9 cellular contexts compared by ENCODE assay signal in genomic region chr15:44739222-44739847, GRCh38. TPM values are rescaled to one million over a fixed set of nuclear protein-coding genes. Genes with fewer than 3 reads are reported as not detected.
A peak's percentile ranks its signal among the peaks of the same experiment; 100 is the strongest.
DNase-seq lines count a peak whose midpoint lies in the region; ATAC-seq lines count a peak whose summit lies in the region.
"Not testable (repeated sequence)": the region's sequence is repeated elsewhere in the genome, so short reads cannot be mapped to it uniquely, and the experiment has no call there.
"Had no signal": no experiment of that assay in that cellular context is flagged by ENCODE, and none has a peak within 500 bp of the region (broad histone marks: within the 10 kb centered on the region; RNA-seq: fewer than 3 reads in every experiment).

No MANE protein-coding gene starts in this region.

- H3K9me3 ChIP-seq in CD4-positive, CD25-positive, alpha-beta regulatory T cell (ENCODE audit: control insufficient read depth in 2 of 2, low read length in 2 of 2); CD8-positive, alpha-beta memory T cell (ENCODE audit: low read length); naive thymus-derived CD4-positive, alpha-beta T cell (ENCODE audit: control insufficient read depth in 2 of 3, low read length in 3 of 3): not testable (repeated sequence)

- H3K4me3 Mint-ChIP-seq in CD4-positive, CD25-positive, alpha-beta regulatory T cell: peak overlapping the region; percentile 24 to 64 (median 58)
- peak overlapping the region; percentile 56 to 87 (median 66) for H3K4me3 Mint-ChIP-seq in CD8-positive, alpha-beta memory T cell
- not testable (repeated sequence) for H3K4me3 Mint-ChIP-seq in activated CD4-positive, alpha-beta T cell treated with anti-CD3 and anti-CD28 coated beads, Interleukin-2, amount 10 ng/mL, durations not matched to agents 24 days and 14 days; activated naive CD4-positive, alpha-beta T cell treated with anti-CD3 and anti-CD28 coated beads, Interleukin-2, amount 10 ng/mL, durations not matched to agents 7 days and 5 days
- peak overlapping the region in 1 of 2 donors; percentile 15 for H3K4me3 Mint-ChIP-seq in activated T-cell treated with anti-CD3 and anti-CD28 coated beads, Interleukin-2, amount 50 U/mL, for 72 hours
- peak overlapping the region; percentile 61 for H3K4me3 Mint-ChIP-seq in central memory CD8-positive, alpha-beta T cell
- peak overlapping the region in 8 of 10 donors; percentile 20 to 65 (median 56) for H3K4me3 Mint-ChIP-seq in naive thymus-derived CD4-positive, alpha-beta T cell
- H3K4me3 Mint-ChIP-seq in stimulated activated naive CD8-positive, alpha-beta T cell treated with anti-CD3 and anti-CD28 coated beads, Interleukin-15, amount 100 ng/mL, for 72 hours: peak overlapping the region; percentile 29 to 83

- H3K9me3 Mint-ChIP-seq in CD4-positive, CD25-positive, alpha-beta regulatory T cell; CD8-positive, alpha-beta memory T cell; activated CD4-positive, alpha-beta T cell treated with anti-CD3 and anti-CD28 coated beads, Interleukin-2, amount 10 ng/mL, durations not matched to agents 24 days and 14 days; activated T-cell treated with anti-CD3 and anti-CD28 coated beads, Interleukin-2, amount 50 U/mL, for 72 hours; activated naive CD4-positive, alpha-beta T cell treated with anti-CD3 and anti-CD28 coated beads, Interleukin-2, amount 10 ng/mL, durations not matched to agents 7 days and 5 days; central memory CD8-positive, alpha-beta T cell; naive thymus-derived CD4-positive, alpha-beta T cell; stimulated activated naive CD8-positive, alpha-beta T cell treated with anti-CD3 and anti-CD28 coated beads, Interleukin-15, amount 100 ng/mL, for 72 hours: not testable (repeated sequence)

- not testable (repeated sequence) for H3K36me3 ChIP-seq in CD4-positive, CD25-positive, alpha-beta regulatory T cell (ENCODE audit: control insufficient read depth, insufficient read depth, low read length); CD8-positive, alpha-beta memory T cell (ENCODE audit: insufficient read depth, low read length); naive thymus-derived CD4-positive, alpha-beta T cell (ENCODE audit: control insufficient read depth in 2 of 3, insufficient read depth in 3 of 3, low read length in 3 of 3)

- CTCF ChIA-PET in CD8-positive, alpha-beta memory T cell (lab: Charles Lee): interaction anchor here (0.8 to 16.5 kb wide), 15 partner anchors 9 to 161 kb away, joined by 3 to 271 read pairs (median 7); partner anchors contain the start of genes B2M, PATL2 and SPG11
- CTCF ChIA-PET in activated naive CD4-positive, alpha-beta T cell treated with anti-CD3 and anti-CD28 coated beads, Interleukin-2, amount 10 ng/mL, durations not matched to agents 7 days and 5 days (lab: Charles Lee): interaction anchor here (0.7 to 16.0 kb wide), 15 partner anchors 9 to 197 kb away, joined by 3 to 282 read pairs (median 7); partner anchors contain the start of genes B2M, PATL2 and SPG11
- CTCF ChIA-PET in naive thymus-derived CD4-positive, alpha-beta T cell (lab: Charles Lee): interaction anchor here (0.6 to 6.4 kb wide), 15 partner anchors 12 to 161 kb away, joined by 3 to 171 read pairs (median 6); partner anchors contain the start of genes B2M, PATL2 and SPG11

- peak overlapping the region; percentile 62 to 91 (median 89) for H3K27ac Mint-ChIP-seq in CD4-positive, CD25-positive, alpha-beta regulatory T cell
- H3K27ac Mint-ChIP-seq in CD8-positive, alpha-beta memory T cell: peak overlapping the region; percentile 47 to 92 (median 81)
- H3K27ac Mint-ChIP-seq in activated CD4-positive, alpha-beta T cell treated with anti-CD3 and anti-CD28 coated beads, Interleukin-2, amount 10 ng/mL, durations not matched to agents 24 days and 14 days; central memory CD8-positive, alpha-beta T cell (ENCODE audit: low read depth); stimulated activated naive CD8-positive, alpha-beta T cell treated with anti-CD3 and anti-CD28 coated beads, Interleukin-15, amount 100 ng/mL, for 72 hours: not testable (repeated sequence)
- peak overlapping the region; percentile 24 for H3K27ac Mint-ChIP-seq in activated T-cell treated with anti-CD3 and anti-CD28 coated beads, Interleukin-2, amount 50 U/mL, for 72 hours
- peak overlapping the region; percentile 81 for H3K27ac Mint-ChIP-seq in activated naive CD4-positive, alpha-beta T cell treated with anti-CD3 and anti-CD28 coated beads, Interleukin-2, amount 10 ng/mL, durations not matched to agents 7 days and 5 days
- peak overlapping the region in 7 of 9 donors; percentile 77 to 95 (median 88) for H3K27ac Mint-ChIP-seq in naive thymus-derived CD4-positive, alpha-beta T cell

- H3K27me3 Mint-ChIP-seq in CD4-positive, CD25-positive, alpha-beta regulatory T cell; CD8-positive, alpha-beta memory T cell; activated CD4-positive, alpha-beta T cell treated with anti-CD3 and anti-CD28 coated beads, Interleukin-2, amount 10 ng/mL, durations not matched to agents 24 days and 14 days; activated T-cell treated with anti-CD3 and anti-CD28 coated beads, Interleukin-2, amount 50 U/mL, for 72 hours (ENCODE audit: low read depth); activated naive CD4-positive, alpha-beta T cell treated with anti-CD3 and anti-CD28 coated beads, Interleukin-2, amount 10 ng/mL, durations not matched to agents 7 days and 5 days; central memory CD8-positive, alpha-beta T cell; naive thymus-derived CD4-positive, alpha-beta T cell; stimulated activated naive CD8-positive, alpha-beta T cell treated with anti-CD3 and anti-CD28 coated beads, Interleukin-15, amount 100 ng/mL, for 72 hours: not testable (repeated sequence)

- H3K4me3 ChIP-seq in CD4-positive, CD25-positive, alpha-beta regulatory T cell (ENCODE audit: low read depth, low read length); CD8-positive, alpha-beta memory T cell (ENCODE audit: low read length); naive thymus-derived CD4-positive, alpha-beta T cell (ENCODE audit: low read length): not testable (repeated sequence)

- not testable (repeated sequence) for H3K27me3 ChIP-seq in CD4-positive, CD25-positive, alpha-beta regulatory T cell (ENCODE audit: control insufficient read depth, insufficient read depth, low read length); CD8-positive, alpha-beta memory T cell (ENCODE audit: insufficient read depth, low read length, poor library complexity, severe bottlenecking); naive thymus-derived CD4-positive, alpha-beta T cell (ENCODE audit: control insufficient read depth in 2 of 2, insufficient read depth in 2 of 2, low read length in 2 of 2)

- intact Hi-C loops in activated CD4-positive, alpha-beta T cell treated with anti-CD3 and anti-CD28 coated beads, Interleukin-2, amount 10 ng/mL, durations not matched to agents 24 days and 14 days (cut with micrococcal nuclease): loop anchor here (2.0 kb wide), 1 partner anchor 161 kb away; no protein-coding TSS in a partner anchor
- intact Hi-C loops in naive thymus-derived CD4-positive, alpha-beta T cell (cut with micrococcal nuclease): loop anchor here in 1 of 2 donors (2.0 to 5.0 kb wide), 2 partner anchors 155 to 202 kb away; partner anchors contain the start of gene EIF3J

- peak in 1 of 3 donors; percentile 29 for DNase-seq in CD4-positive, CD25-positive, alpha-beta regulatory T cell
- DNase-seq in CD8-positive, alpha-beta memory T cell: peak in 1 of 5 donors; percentile 66
- peak; percentile 56 for DNase-seq in activated CD4-positive, alpha-beta T cell treated with anti-CD3 and anti-CD28 coated beads, Interleukin-2, amount 10 ng/mL, durations not matched to agents 24 days and 14 days
- not testable (repeated sequence) for DNase-seq in activated T-cell treated with anti-CD3 and anti-CD28 coated beads, Interleukin-2, amount 50 U/mL, for 72 hours; central memory CD8-positive, alpha-beta T cell (ENCODE audit: low spot score in 2 of 2); stimulated activated naive CD8-positive, alpha-beta T cell treated with anti-CD3 and anti-CD28 coated beads, Interleukin-15, amount 100 ng/mL, for 72 hours
- peak; percentile 48 for DNase-seq in activated naive CD4-positive, alpha-beta T cell treated with anti-CD3 and anti-CD28 coated beads, Interleukin-2, amount 10 ng/mL, durations not matched to agents 7 days and 5 days
- peak in 4 of 9 donors; percentile 14 to 35 (median 26) for DNase-seq in naive thymus-derived CD4-positive, alpha-beta T cell

- H3K4me1 Mint-ChIP-seq in CD4-positive, CD25-positive, alpha-beta regulatory T cell: peaks cover 25 to 54% (median 42%) of the 10 kb centered on the region in 4 donors
- H3K4me1 Mint-ChIP-seq in CD8-positive, alpha-beta memory T cell: peaks cover 46 to 55% (median 53%) of the 10 kb centered on the region in 3 donors
- peaks cover 37% of the 10 kb centered on the region for H3K4me1 Mint-ChIP-seq in activated CD4-positive, alpha-beta T cell treated with anti-CD3 and anti-CD28 coated beads, Interleukin-2, amount 10 ng/mL, durations not matched to agents 24 days and 14 days
- peaks cover 39% of the 10 kb centered on the region for H3K4me1 Mint-ChIP-seq in activated T-cell treated with anti-CD3 and anti-CD28 coated beads, Interleukin-2, amount 50 U/mL, for 72 hours (ENCODE audit: low read depth)
- peaks cover 53% of the 10 kb centered on the region for H3K4me1 Mint-ChIP-seq in activated naive CD4-positive, alpha-beta T cell treated with anti-CD3 and anti-CD28 coated beads, Interleukin-2, amount 10 ng/mL, durations not matched to agents 7 days and 5 days
- H3K4me1 Mint-ChIP-seq in central memory CD8-positive, alpha-beta T cell: peaks cover 34% of the 10 kb centered on the region
- H3K4me1 Mint-ChIP-seq in naive thymus-derived CD4-positive, alpha-beta T cell: peaks cover 20 to 56% (median 51%) of the 10 kb centered on the region in 7 donors
- peaks cover 35% of the 10 kb centered on the region for H3K4me1 Mint-ChIP-seq in stimulated activated naive CD8-positive, alpha-beta T cell treated with anti-CD3 and anti-CD28 coated beads, Interleukin-15, amount 100 ng/mL, for 72 hours

- H3K27ac ChIP-seq in CD4-positive, CD25-positive, alpha-beta regulatory T cell (ENCODE audit: insufficient read depth, low read length, poor library complexity, severe bottlenecking); CD8-positive, alpha-beta memory T cell (ENCODE audit: low read depth, low read length); naive thymus-derived CD4-positive, alpha-beta T cell (ENCODE audit: low read depth, low read length): not testable (repeated sequence)

- not testable (repeated sequence) for H3K36me3 Mint-ChIP-seq in CD4-positive, CD25-positive, alpha-beta regulatory T cell; CD8-positive, alpha-beta memory T cell; activated CD4-positive, alpha-beta T cell treated with anti-CD3 and anti-CD28 coated beads, Interleukin-2, amount 10 ng/mL, durations not matched to agents 24 days and 14 days (ENCODE audit: low read depth); activated naive CD4-positive, alpha-beta T cell treated with anti-CD3 and anti-CD28 coated beads, Interleukin-2, amount 10 ng/mL, durations not matched to agents 7 days and 5 days; central memory CD8-positive, alpha-beta T cell (ENCODE audit: insufficient read depth)
- H3K36me3 Mint-ChIP-seq in activated T-cell treated with anti-CD3 and anti-CD28 coated beads, Interleukin-2, amount 50 U/mL, for 72 hours (ENCODE audit: insufficient read depth in 2 of 2): peaks cover 3 to 21% of the 10 kb centered on the region in 2 donors
- H3K36me3 Mint-ChIP-seq in naive thymus-derived CD4-positive, alpha-beta T cell: peaks cover 0 to 15% (median 0%) of the 10 kb centered on the region in 5 donors

- POLR2A ChIA-PET in CD8-positive, alpha-beta memory T cell (lab: Charles Lee): interaction anchor here (0.7 to 14.5 kb wide), 4 partner anchors 11 to 76 kb away, joined by 3 to 728 read pairs (median 87); partner anchors contain the start of genes B2M, PATL2 and SPG11
- POLR2A ChIA-PET in naive thymus-derived CD4-positive, alpha-beta T cell (lab: Charles Lee): interaction anchor here (0.8 to 39.4 kb wide), 8 partner anchors 18 to 155 kb away, joined by 3 to 3822 read pairs (median 4); partner anchors contain the start of genes B2M, PATL2 and SPG11

- H3K4me1 ChIP-seq in CD4-positive, CD25-positive, alpha-beta regulatory T cell (ENCODE audit: control insufficient read depth, insufficient read depth, low read length, poor library complexity, severe bottlenecking): peaks cover 41% of the 10 kb centered on the region
- peaks cover 45% of the 10 kb centered on the region for H3K4me1 ChIP-seq in CD8-positive, alpha-beta memory T cell (ENCODE audit: insufficient read depth, low read length)
- H3K4me1 ChIP-seq in naive thymus-derived CD4-positive, alpha-beta T cell (ENCODE audit: control insufficient read depth in 2 of 2, insufficient read depth in 2 of 2, low read length in 2 of 2): peaks cover 40 to 47% of the 10 kb centered on the region in 2 donors

- not testable (repeated sequence) for ATAC-seq in CD4-positive, CD25-positive, alpha-beta regulatory T cell (ENCODE audit: low read depth in 2 of 2); activated T-cell treated with anti-CD3 and anti-CD28 coated beads, Interleukin-2, amount 50 U/mL, for 72 hours (replicated peaks in 1 of 2); central memory CD8-positive, alpha-beta T cell (replicated peaks; ENCODE audit: extremely low read depth, poor library complexity, severe bottlenecking); naive thymus-derived CD4-positive, alpha-beta T cell; stimulated activated naive CD8-positive, alpha-beta T cell treated with anti-CD3 and anti-CD28 coated beads, Interleukin-15, amount 100 ng/mL, for 72 hours

RNA-seq across cellular contexts. Expression of gene TRIM69, which starts 3.0 kb away (rescaled TPM):
- total RNA-seq in CD4-positive, CD25-positive, alpha-beta regulatory T cell: 50.5 TPM
- polyA plus RNA-seq in CD4-positive, CD25-positive, alpha-beta regulatory T cell: 10 to 100 TPM; 38.1 to 61.5 (median 55.7) TPM
- 10 to 100 TPM; 70.8 to 73.8 TPM for total RNA-seq in CD8-positive, alpha-beta memory T cell
- 37.0 TPM for polyA plus RNA-seq in CD8-positive, alpha-beta memory T cell
- 38.6 and 42.7 TPM in 2 replicates for total RNA-seq in activated CD4-positive, alpha-beta T cell treated with anti-CD3 and anti-CD28 coated beads, Interleukin-2, amount 10 ng/mL, durations not matched to agents 24 days and 14 days
- total RNA-seq in activated T-cell treated with anti-CD3 and anti-CD28 coated beads, Interleukin-2, amount 50 U/mL, for 72 hours: 10 to 100 TPM; 86.1 to 92.9 TPM
- 10 to 100 TPM; 12.4 to 65.0 (median 28.0) TPM for total RNA-seq in naive thymus-derived CD4-positive, alpha-beta T cell
- 10 to 100 TPM; 17.4 to 17.8 TPM for polyA plus RNA-seq in naive thymus-derived CD4-positive, alpha-beta T cell

RNA-seq across cellular contexts. Expression of gene B2M, which starts 28.0 kb away (rescaled TPM):
- 7,793 TPM for total RNA-seq in CD4-positive, CD25-positive, alpha-beta regulatory T cell
- polyA plus RNA-seq in CD4-positive, CD25-positive, alpha-beta regulatory T cell: over 10,000 TPM; 37,989 to 53,417 (median 43,977) TPM
- total RNA-seq in CD8-positive, alpha-beta memory T cell: 1,000 to 10,000 TPM; 4,597 to 4,837 TPM
- 38,920 TPM for polyA plus RNA-seq in CD8-positive, alpha-beta memory T cell
- 4,380 and 4,481 TPM in 2 replicates for total RNA-seq in activated CD4-positive, alpha-beta T cell treated with anti-CD3 and anti-CD28 coated beads, Interleukin-2, amount 10 ng/mL, durations not matched to agents 24 days and 14 days
- total RNA-seq in activated T-cell treated with anti-CD3 and anti-CD28 coated beads, Interleukin-2, amount 50 U/mL, for 72 hours: 1,000 to 10,000 TPM; 5,611 to 6,275 TPM
- total RNA-seq in naive thymus-derived CD4-positive, alpha-beta T cell: 1,000 to 10,000 TPM; 4,325 to 8,698 (median 6,221) TPM
- over 10,000 TPM; 23,113 to 34,374 TPM for polyA plus RNA-seq in naive thymus-derived CD4-positive, alpha-beta T cell

RNA-seq across cellular contexts. Expression of gene PATL2, which starts 28.2 kb away (rescaled TPM):
- 44.1 TPM for total RNA-seq in CD4-positive, CD25-positive, alpha-beta regulatory T cell
- 10 to 100 TPM in 2 of 4 donors, 1 to 10 TPM in 2; 7.8 to 20.6 (median 12.8) TPM for polyA plus RNA-seq in CD4-positive, CD25-positive, alpha-beta regulatory T cell
- total RNA-seq in CD8-positive, alpha-beta memory T cell: 1 to 10 TPM; 7.7 to 9.1 TPM
- polyA plus RNA-seq in CD8-positive, alpha-beta memory T cell: 19.8 TPM
- 10.9 and 13.5 TPM in 2 replicates for total RNA-seq in activated CD4-positive, alpha-beta T cell treated with anti-CD3 and anti-CD28 coated beads, Interleukin-2, amount 10 ng/mL, durations not matched to agents 24 days and 14 days
- total RNA-seq in activated T-cell treated with anti-CD3 and anti-CD28 coated beads, Interleukin-2, amount 50 U/mL, for 72 hours: 10 to 100 TPM; 50.8 to 52.9 TPM
- total RNA-seq in naive thymus-derived CD4-positive, alpha-beta T cell: 10 to 100 TPM; 37.4 to 83.8 (median 71.3) TPM
- polyA plus RNA-seq in naive thymus-derived CD4-positive, alpha-beta T cell: 10 to 100 TPM; 11.4 to 17.3 TPM
- total RNA-seq: GM23248 had no signal
